In genomic region chr3:9750556-9751411, GRCh38 we compare ENCODE assay signal across 8 cellular contexts. TPM values are rescaled to one million over a fixed set of nuclear protein-coding genes. Genes with fewer than 3 reads are reported as not detected.
A peak's percentile ranks its signal among the peaks of the same experiment; 100 is the strongest.
DNase-seq lines count a peak whose midpoint lies in the region; TF ChIP-seq lines count a peak whose summit lies in the region.

No MANE protein-coding gene starts in this region.

- no peaks in the 10 kb centered on the region for H3K36me3 Mint-ChIP-seq in neural crest cell (ENCODE audit: low read depth)

- H3K27ac ChIP-seq in Peyer's patch = peak overlapping the region; percentile 82 to 92 (median 86)

- no peak for TF ChIP-seq CTCF in GM12865 (IDR thresholded peaks at IDR 0.05; ENCODE audit: insufficient read depth, low read depth, low read length, missing control alignments)
- no peak for TF ChIP-seq CTCF in Peyer's patch (IDR thresholded peaks at IDR 0.05)
- no peak for TF ChIP-seq CTCF in neural crest cell (conservative IDR thresholded peaks at IDR 0.05)

- H3K27me3 ChIP-seq in Peyer's patch (no peaks in the 10 kb centered on the region), endocrine pancreas (ENCODE audit: control insufficient read depth, insufficient read depth, low read length) (no peaks in the 10 kb centered on the region)

- H3K4me3 Mint-ChIP-seq in neural crest cell = peak overlapping the region; percentile 99

- H3K27ac Mint-ChIP-seq in neural crest cell (ENCODE audit: unreplicated experiment) = peak overlapping the region; percentile 98

- H3K27me3 Mint-ChIP-seq in neural crest cell (ENCODE audit: low read depth) = peaks cover 4% of the 10 kb centered on the region

- peak overlapping the region; percentile 67 for H3K9ac ChIP-seq in endocrine pancreas (ENCODE audit: control insufficient read depth, insufficient read depth, low read length)

- H3K4me3 ChIP-seq in GM12865 (ENCODE audit: low read depth, low read length) = peak overlapping the region; percentile 80
- H3K4me3 ChIP-seq in Peyer's patch = peak overlapping the region; percentile 48 to 63 (median 56)
- H3K4me3 ChIP-seq in endocrine pancreas (ENCODE audit: control insufficient read depth, insufficient read depth, low read length) = peak overlapping the region; percentile 63

- H3K9me3 Mint-ChIP-seq in neural crest cell = no peaks in the 10 kb centered on the region

- TF ChIP-seq POLR2A in Peyer's patch (IDR thresholded peaks at IDR 0.05) = peak; percentile 24 to 66

- H3K9me3 ChIP-seq in Peyer's patch (no peaks in the 10 kb centered on the region), endocrine pancreas (ENCODE audit: control insufficient read depth, low read length) (no peaks in the 10 kb centered on the region)

- H3K4me1 ChIP-seq in Peyer's patch (peaks cover 3 to 25% (median 13%) of the 10 kb centered on the region in 4 donors), endocrine pancreas (ENCODE audit: control insufficient read depth, insufficient read depth, low read length) (peaks cover 3% of the 10 kb centered on the region)

- H3K36me3 ChIP-seq in Peyer's patch = peaks cover 0 to 52% (median 0%) of the 10 kb centered on the region in 3 donors
- peaks cover 12% of the 10 kb centered on the region for H3K36me3 ChIP-seq in endocrine pancreas (ENCODE audit: control insufficient read depth, insufficient read depth, low read length)

- DNase-seq in GM12865 (ENCODE audit: low read depth) = peak; percentile 53
- peak in 2 of 3 donors; percentile 78 to 83 for DNase-seq in Peyer's patch
- no peak for DNase-seq in neural crest cell (ENCODE audit: low read depth, low spot score)
- DNase-seq in ecto neural progenitor cell (ENCODE audit: low spot score) = no peak
- no peak for DNase-seq in NCI-H226
- no peak for DNase-seq in SKM-1 (lab: John Stamatoyannopoulos, UW; ENCODE audit: unreplicated experiment)
- DNase-seq in NCI-H1092 (lab: John Stamatoyannopoulos, UW) = no peak

- peaks cover 33% of the 10 kb centered on the region for H3K4me1 Mint-ChIP-seq in neural crest cell

RNA-seq across cellular contexts. Expression of gene OGG1, which starts 1.0 kb away (rescaled TPM):
- 100 to 1,000 TPM in 1 of 4 donors, 10 to 100 TPM in 3; 51.2 to 163 (median 74.1) TPM for total RNA-seq in Peyer's patch
- total RNA-seq in neural crest cell = 38.6 and 39.8 TPM in 2 replicates

RNA-seq across cellular contexts. Expression of gene CAMK1, which starts 19.0 kb away (rescaled TPM):
- total RNA-seq in Peyer's patch = 10 to 100 TPM in 2 of 4 donors, 1 to 10 TPM in 2; 5.6 to 51.2 (median 10.4) TPM
- 19.5 and 22.5 TPM in 2 replicates for total RNA-seq in neural crest cell

RNA-seq across cellular contexts. Expression of gene BRPF1, which starts 19.2 kb away (rescaled TPM):
- total RNA-seq in Peyer's patch (10 to 100 TPM; 16.8 to 43.7 (median 25.6) TPM), neural crest cell (36.9 and 39.2 TPM in 2 replicates)

RNA-seq across cellular contexts. Expression of gene TADA3, which starts 41.5 kb away (rescaled TPM):
- total RNA-seq in Peyer's patch (10 to 100 TPM; 38.0 to 63.6 (median 55.7) TPM), neural crest cell (70.0 and 73.2 TPM in 2 replicates)

RNA-seq across cellular contexts. Expression of gene ARPC4, which starts 42.1 kb away (rescaled TPM):
- total RNA-seq in Peyer's patch (100 to 1,000 TPM; 111 to 165 (median 135) TPM), neural crest cell (147 and 156 TPM in 2 replicates)

Comparison
In these comparisons a context has a peak if more than half of its experiments do, and no peak if none do; other contexts are left out.
1. DNase-seq: peak in GM12865 (single experiment) and Peyer's patch (2 of 3); none in neural crest cell (single experiment), ecto neural progenitor cell (single experiment), NCI-H226 (single experiment), SKM-1 (single experiment) and NCI-H1092 (single experiment).
2. Peak in every context shown above with its lines, with median percentiles within 50 percentile points of each other: H3K4me3 ChIP-seq.